In the genomic region with DNA sequence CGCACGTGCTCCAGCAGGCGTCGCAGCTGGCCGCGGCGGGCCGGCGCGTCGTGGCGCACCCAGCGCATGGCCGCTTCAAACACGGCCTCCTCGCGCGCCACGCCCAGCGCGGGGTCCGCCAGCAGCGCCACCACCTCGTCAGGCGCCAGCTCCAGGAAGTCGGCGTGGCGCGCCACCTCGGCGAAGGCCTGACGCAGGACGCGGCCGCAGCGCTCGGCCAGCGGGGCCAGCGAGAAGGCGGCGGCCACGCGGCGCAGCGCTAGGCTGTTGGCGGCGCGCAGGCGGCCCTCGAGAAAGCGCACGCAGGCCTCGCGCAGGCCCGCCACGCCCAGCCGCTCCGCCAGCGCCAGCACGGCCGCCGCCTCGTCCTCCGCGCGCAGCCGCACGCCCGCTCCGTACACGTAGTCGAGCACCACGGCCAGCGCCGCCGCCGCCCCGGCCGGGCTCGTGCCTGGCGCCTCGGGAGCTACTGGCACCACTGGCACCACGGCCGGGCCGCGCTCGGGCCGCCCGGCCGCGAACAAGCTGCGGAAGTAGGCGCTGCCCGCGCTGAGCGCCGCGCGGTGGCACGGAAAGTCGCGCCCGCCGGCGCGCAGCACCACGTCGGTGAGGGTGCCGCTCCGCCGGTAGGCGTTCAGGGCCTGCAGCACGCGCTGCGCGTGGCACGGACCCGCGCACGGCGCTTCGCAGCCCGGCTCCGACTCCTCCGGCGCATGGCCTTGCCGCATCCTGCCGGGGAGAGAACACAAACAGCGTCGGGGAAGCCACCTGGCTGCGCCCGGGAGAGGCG, we compare ENCODE assay signal across 8 cellular contexts. TPM values are rescaled to one million over a fixed set of nuclear protein-coding genes. Genes with fewer than 3 reads are reported as not detected.
DNase-seq lines count a peak whose midpoint lies in the region; ATAC-seq, FAIRE-seq and TF ChIP-seq lines count a peak whose summit lies in the region.

No MANE protein-coding gene starts in this region.

- peak; percentile 64 to 73 for ATAC-seq in A549

- POLR2A ChIA-PET in A549 (lab: Yijun Ruan, JAX): interaction anchor here (0.6 to 1.0 kb wide), 4 partner anchors 9 to 143 kb away, joined by 3 to 4 read pairs (median 3); no protein-coding TSS in a partner anchor

- peaks cover 8% of the 10 kb centered on the region; the same call in 1 of the 3 replicates for H3K4me1 ChIP-seq in A549

- H3K4me3 Mint-ChIP-seq in endothelial cell (ENCODE audit: unreplicated experiment): peak overlapping the region; percentile 86

- peaks cover 36% of the 10 kb centered on the region for H3K4me1 Mint-ChIP-seq in endothelial cell (ENCODE audit: unreplicated experiment)

- no peak for TF ChIP-seq EP300 in A549 (IDR thresholded peaks at IDR 0.05)

- H3K9me3 Mint-ChIP-seq in endothelial cell (ENCODE audit: unreplicated experiment): no peaks in the 10 kb centered on the region

- peaks cover 39% of the 10 kb centered on the region for H3K27me3 Mint-ChIP-seq in endothelial cell (ENCODE audit: unreplicated experiment)

- DNase-seq in A549 (ENCODE audit: low read depth in 1 of 2, low spot score in 1 of 2) (peak; percentile 57 to 76), GM19240 (ENCODE audit: insufficient read length, low spot score) (peak; percentile 49), NCI-H2227 treated with DMSO at 0.1 percent for 48 hours (lab: John Stamatoyannopoulos, UW) (peak; percentile 58), endothelial cell (ENCODE audit: low spot score) (peak; percentile 66), mucosa of gallbladder (ENCODE audit: low spot score) (peak; percentile 49), NCI-H1694 treated with DMSO at 0.1 percent for 48 hours (lab: John Stamatoyannopoulos, UW) (no peak)
- DNase-seq in activated CD8-positive, alpha-beta memory T cell treated with anti-CD3 and anti-CD28 coated beads for 4 hours (ENCODE audit: low read depth in 2 of 2): peak; percentile 16 to 18
- peak; percentile 29 to 32 for DNase-seq in stimulated activated CD8-positive, alpha-beta memory T cell treated with anti-CD3 and anti-CD28 coated beads, Interleukin-7, amount 100 ng/mL, for 48 hours (ENCODE audit: extremely low read depth in 1 of 2, low read depth in 1 of 2)

- peak overlapping the region; percentile 81 for H3K4me2 ChIP-seq in A549

- H3K36me3 Mint-ChIP-seq in endothelial cell (ENCODE audit: low read depth, unreplicated experiment): peaks cover 38% of the 10 kb centered on the region

- WGBS in A549 (ENCODE audit: missing lambda C conversion rate): 32% methylated on average over 23 of the region's 133 CpGs

- FAIRE-seq in A549 (lab: Jason Lieb, UNC): no peak

- peak overlapping the region; percentile 45 for H3K4me3 ChIP-seq in A549

- no peak for TF ChIP-seq CTCF in A549 (IDR thresholded peaks at IDR 0.05)
- no peak for TF ChIP-seq CTCF in endothelial cell (IDR thresholded peaks at IDR 0.05; ENCODE audit: unreplicated experiment)

- peak overlapping the region; percentile 78 for H3K27ac Mint-ChIP-seq in endothelial cell (ENCODE audit: unreplicated experiment)

- CTCF ChIA-PET in A549 (lab: Yijun Ruan, JAX): interaction anchor here (0.8 to 16.5 kb wide), 12 partner anchors 9 to 102 kb away, joined by 3 to 231 read pairs (median 7); partner anchors contain the start of gene RPS3

- H3K9me3 ChIP-seq in A549: peaks cover 6% of the 10 kb centered on the region; the same call in 2 of the 3 replicates

- no peak for TF ChIP-seq RAD21 in A549 (conservative IDR thresholded peaks at IDR 0.05 in 1 of 2, IDR thresholded peaks at IDR 0.05 in 1 of 2)

- H3K27ac ChIP-seq in A549: peak overlapping the region; percentile 65 to 93

- peak; percentile 31; the same call in 1 of the 2 replicates for TF ChIP-seq POLR2A in A549 (IDR thresholded peaks at IDR 0.05; ENCODE audit: low read length)

TF ChIP-seq in A549, 52 proteins besides CTCF, POLR2A, EP300 and RAD21:
- TF ChIP-seq EHF (CRISPR knock-in tag; IDR thresholded peaks at IDR 0.05): peak; percentile 59; the same call in 1 of the 2 replicates
- TF ChIP-seq HOXB5 (CRISPR knock-in tag; IDR thresholded peaks at IDR 0.05): peak; percentile 72; the same call in 1 of the 2 replicates
- TF ChIP-seq FOXS1 (CRISPR knock-in tag; IDR thresholded peaks at IDR 0.05): no peak
- TF ChIP-seq ZNF302 (CRISPR knock-in tag; IDR thresholded peaks at IDR 0.05): peak; percentile 25; the same call in 1 of the 2 replicates
- TF ChIP-seq HOXB13 (CRISPR knock-in tag; IDR thresholded peaks at IDR 0.05; ENCODE audit: low read depth): peak; percentile 71
- TF ChIP-seq RARB (CRISPR knock-in tag; IDR thresholded peaks at IDR 0.05): no peak
- no peak for TF ChIP-seq KDM5A (IDR thresholded peaks at IDR 0.05)
- TF ChIP-seq E2F6 (IDR thresholded peaks at IDR 0.05; ENCODE audit: borderline replicate concordance, low read depth): peak; percentile 91
- no peak for TF ChIP-seq CEBPB (IDR thresholded peaks at IDR 0.05)
- no peak for TF ChIP-seq NR3C1 (IDR thresholded peaks at IDR 0.05)
- peak; percentile 83; the same call in 1 of the 2 replicates for TF ChIP-seq TP53 (CRISPR knock-in tag; IDR thresholded peaks at IDR 0.05)
- peak; percentile 63 for TF ChIP-seq NPAS2 (CRISPR knock-in tag; IDR thresholded peaks at IDR 0.05; ENCODE audit: borderline replicate concordance)
- no peak for TF ChIP-seq HDAC2 (IDR thresholded peaks at IDR 0.05)
- TF ChIP-seq ATOH8 (CRISPR knock-in tag; IDR thresholded peaks at IDR 0.05; ENCODE audit: low read depth): 0 out of 2 replicates have a peak, but pooled peaks have one; percentile 57
- peak in 1 of 2 experiments; percentile 43; a peak in 1 of 5 replicates for TF ChIP-seq JUN (IDR thresholded peaks at IDR 0.05)
- TF ChIP-seq, protein P1, sequence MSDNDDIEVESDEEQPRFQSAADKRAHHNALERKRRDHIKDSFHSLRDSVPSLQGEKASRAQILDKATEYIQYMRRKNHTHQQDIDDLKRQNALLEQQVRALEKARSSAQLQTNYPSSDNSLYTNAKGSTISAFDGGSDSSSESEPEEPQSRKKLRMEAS (IDR thresholded peaks at IDR 0.05): peak; percentile 87
- TF ChIP-seq REST (IDR thresholded peaks at IDR 0.05): no peak

RNA-seq across cellular contexts. Expression of gene KLHL35, which starts 2.9 kb away (rescaled TPM):
- polyA plus RNA-seq in A549 (2011; rRNA removed): 1.0 and 1.7 TPM in 2 replicates
- polyA plus RNA-seq in A549 (2012; cell fraction: cytosol; rRNA removed): 1.5 and 1.6 TPM in 2 replicates
- 2.8 and 3.3 TPM in 2 replicates for polyA plus RNA-seq in A549 (2012; cell fraction: nucleus; rRNA removed)
- polyA plus RNA-seq in A549 (2017; fragmentation: RNase III; extraction: RNeasy Plus Mini Kit Qiagen cat#74134 plus additional on column Dnase treatment): 0.56 to 0.72 TPM (median 0.69 TPM) in 3 replicates
- 0.73 and 1.2 TPM in 2 replicates for polyA minus RNA-seq in A549 (2011; rRNA and poly(A)+ RNA removed)
- total RNA-seq in endothelial cell (ENCODE audit: unreplicated experiment): 2.8 TPM
- total RNA-seq in mucosa of gallbladder: 1.4 TPM

RNA-seq across cellular contexts. Expression of gene RPS3, which starts 30.8 kb away (rescaled TPM):
- 2,571 and 3,468 TPM in 2 replicates for polyA plus RNA-seq in A549 (2011; rRNA removed)
- 3,252 and 4,158 TPM in 2 replicates for polyA plus RNA-seq in A549 (2012; cell fraction: cytosol; rRNA removed)
- 1,461 and 2,420 TPM in 2 replicates for polyA plus RNA-seq in A549 (2012; cell fraction: nucleus; rRNA removed)
- polyA plus RNA-seq in A549 (2017; fragmentation: RNase III; extraction: RNeasy Plus Mini Kit Qiagen cat#74134 plus additional on column Dnase treatment): 3,458 to 3,978 TPM (median 3,544 TPM) in 3 replicates
- 1,439 and 1,839 TPM in 2 replicates for polyA minus RNA-seq in A549 (2011; rRNA and poly(A)+ RNA removed)
- total RNA-seq in endothelial cell (ENCODE audit: unreplicated experiment): 3,784 TPM
- 1,626 TPM for total RNA-seq in mucosa of gallbladder
